1 cellular context compared by ENCODE assay signal in the genomic region with DNA sequence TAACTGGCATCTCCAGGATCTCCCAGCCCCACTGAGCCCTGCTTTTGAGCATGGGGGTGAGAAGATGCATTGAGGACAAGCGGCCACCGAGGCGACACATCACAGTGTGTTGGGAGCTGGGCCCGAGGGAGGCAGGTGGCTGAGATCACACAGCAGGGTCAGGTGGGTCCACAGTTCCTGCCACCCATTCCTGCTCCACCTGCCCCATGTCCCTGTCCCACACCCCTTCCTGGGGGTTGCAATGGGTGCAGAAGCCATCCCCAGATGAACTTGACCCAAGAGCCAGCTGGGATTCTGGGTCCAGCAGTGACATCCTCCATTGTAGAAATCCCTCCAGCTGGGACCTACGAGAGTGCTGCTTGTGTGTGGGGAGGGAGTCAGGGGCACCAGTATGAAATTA.
TF ChIP-seq lines count a peak whose summit lies in the region.

No MANE protein-coding gene starts in this region.

TF ChIP-seq in IMR-90, 13 proteins besides CTCF, POLR2A, EP300 and RAD21:
- TF ChIP-seq NFE2L2 (IDR thresholded peaks at IDR 0.05; ENCODE audit: low read depth, low read length) (no peak), SMC3 (IDR thresholded peaks at IDR 0.05; ENCODE audit: low read depth, low read length) (no peak), CEBPB (IDR thresholded peaks at IDR 0.05; ENCODE audit: low read depth, low read length) (no peak), USF2 (IDR thresholded peaks at IDR 0.05; ENCODE audit: low read depth, low read length) (no peak), RCOR1 (IDR thresholded peaks at IDR 0.05; ENCODE audit: insufficient replicate concordance, low read length) (no peak)
